16 cellular contexts compared by ENCODE assay signal in genomic region chr3:171860830-171861535, GRCh38. TPM values are rescaled to one million over a fixed set of nuclear protein-coding genes. Genes with fewer than 3 reads are reported as not detected.
DNase-seq lines count a peak whose midpoint lies in the region; ATAC-seq and TF ChIP-seq lines count a peak whose summit lies in the region.
"Had no signal": no experiment of that assay in that cellular context is flagged by ENCODE, and none has a peak within 500 bp of the region (broad histone marks: within the 10 kb centered on the region; RNA-seq: fewer than 3 reads in every experiment).

No MANE protein-coding gene starts in this region.

- DNase-seq in AG09319 (ENCODE audit: extremely low read depth, low read depth) (peak; percentile 90), MG63 (peak; percentile 53), fibroblast of peridontal ligament (ENCODE audit: extremely low read depth) (peak; percentile 96), OCI-M1 (lab: John Stamatoyannopoulos, UW) (no peak), kidney tubule cell (ENCODE audit: low spot score) (no peak)
- no peak for DNase-seq in natural killer cell treated with Interleukin-12 subunit alpha and Interleukin-12 subunit beta and Interleukin-15 and Interleukin-18, amount 100 ng/mL, for 72 hours (ENCODE audit: low spot score)
- DNase-seq: activated CD4-positive, alpha-beta memory T cell treated with anti-CD3 and anti-CD28 coated beads for 36 hours; activated naive CD8-positive, alpha-beta T cell treated with anti-CD3 and anti-CD28 coated beads, Interleukin-2, amount 10 ng/mL, durations not matched to agents 7 days and 5 days; AML-193; H9; kidney; NCI-H510A treated with DMSO at 0.1 percent for 48 hours; psoas muscle had no signal

- H3K36me3 ChIP-seq in MG63: no peaks in the 10 kb centered on the region

- no peak for ATAC-seq in natural killer cell treated with Interleukin-12 subunit alpha and Interleukin-12 subunit beta and Interleukin-15 and Interleukin-18, amount 100 ng/mL, for 72 hours
- ATAC-seq in stimulated activated memory B cell treated with anti-CD40 and anti-IgM and Interleukin-4, amounts not matched to agents 10 μg/mL and 1 μg/mL and 100 μg/mL, for 72 hours: no peak

- H3K4me1 Mint-ChIP-seq in nephron: peaks cover 17% of the 10 kb centered on the region
- peaks cover 6 to 7% of the 10 kb centered on the region in 2 donors for H3K4me1 Mint-ChIP-seq in natural killer cell treated with Interleukin-12 subunit alpha and Interleukin-12 subunit beta and Interleukin-15 and Interleukin-18, amount 100 ng/mL, for 72 hours (ENCODE audit: low read depth in 2 of 2)
- H3K4me1 Mint-ChIP-seq in stimulated activated memory B cell treated with anti-CD40 and anti-IgM and Interleukin-4, amounts not matched to agents 10 μg/mL and 1 μg/mL and 100 μg/mL, for 72 hours: no peaks in the 10 kb centered on the region
- H3K4me1 Mint-ChIP-seq: activated naive CD8-positive, alpha-beta T cell treated with anti-CD3 and anti-CD28 coated beads, Interleukin-2, amount 10 ng/mL, durations not matched to agents 7 days and 5 days had no signal

- H3K36me3 Mint-ChIP-seq in nephron (ENCODE audit: low read depth): no peaks in the 10 kb centered on the region
- H3K36me3 Mint-ChIP-seq in natural killer cell treated with Interleukin-12 subunit alpha and Interleukin-12 subunit beta and Interleukin-15 and Interleukin-18, amount 100 ng/mL, for 72 hours: no peaks in the 10 kb centered on the region
- no peaks in the 10 kb centered on the region for H3K36me3 Mint-ChIP-seq in stimulated activated memory B cell treated with anti-CD40 and anti-IgM and Interleukin-4, amounts not matched to agents 10 μg/mL and 1 μg/mL and 100 μg/mL, for 72 hours
- H3K36me3 Mint-ChIP-seq: activated CD4-positive, alpha-beta memory T cell treated with anti-CD3 and anti-CD28 coated beads for 36 hours; activated naive CD8-positive, alpha-beta T cell treated with anti-CD3 and anti-CD28 coated beads, Interleukin-2, amount 10 ng/mL, durations not matched to agents 7 days and 5 days had no signal

- H3K27me3 ChIP-seq in MG63: no peaks in the 10 kb centered on the region

- H3K4me3 Mint-ChIP-seq in nephron: no peak overlapping the region
- no peak overlapping the region for H3K4me3 Mint-ChIP-seq in natural killer cell treated with Interleukin-12 subunit alpha and Interleukin-12 subunit beta and Interleukin-15 and Interleukin-18, amount 100 ng/mL, for 72 hours
- H3K4me3 Mint-ChIP-seq in stimulated activated memory B cell treated with anti-CD40 and anti-IgM and Interleukin-4, amounts not matched to agents 10 μg/mL and 1 μg/mL and 100 μg/mL, for 72 hours: no peak overlapping the region
- H3K4me3 Mint-ChIP-seq: activated CD4-positive, alpha-beta memory T cell treated with anti-CD3 and anti-CD28 coated beads for 36 hours; activated naive CD8-positive, alpha-beta T cell treated with anti-CD3 and anti-CD28 coated beads, Interleukin-2, amount 10 ng/mL, durations not matched to agents 7 days and 5 days; H9 had no signal

- H3K27ac Mint-ChIP-seq in nephron: peak overlapping the region; percentile 81 to 89 (median 88)
- H3K27ac Mint-ChIP-seq in natural killer cell treated with Interleukin-12 subunit alpha and Interleukin-12 subunit beta and Interleukin-15 and Interleukin-18, amount 100 ng/mL, for 72 hours: no peak overlapping the region
- no peak overlapping the region for H3K27ac Mint-ChIP-seq in stimulated activated memory B cell treated with anti-CD40 and anti-IgM and Interleukin-4, amounts not matched to agents 10 μg/mL and 1 μg/mL and 100 μg/mL, for 72 hours
- H3K27ac Mint-ChIP-seq: activated CD4-positive, alpha-beta memory T cell treated with anti-CD3 and anti-CD28 coated beads for 36 hours; activated naive CD8-positive, alpha-beta T cell treated with anti-CD3 and anti-CD28 coated beads, Interleukin-2, amount 10 ng/mL, durations not matched to agents 7 days and 5 days; H9 had no signal

- peaks cover 2% of the 10 kb centered on the region for H3K27me3 Mint-ChIP-seq in nephron (ENCODE audit: low read depth)
- H3K27me3 Mint-ChIP-seq in natural killer cell treated with Interleukin-12 subunit alpha and Interleukin-12 subunit beta and Interleukin-15 and Interleukin-18, amount 100 ng/mL, for 72 hours: no peaks in the 10 kb centered on the region
- H3K27me3 Mint-ChIP-seq in stimulated activated memory B cell treated with anti-CD40 and anti-IgM and Interleukin-4, amounts not matched to agents 10 μg/mL and 1 μg/mL and 100 μg/mL, for 72 hours: no peaks in the 10 kb centered on the region

- peaks cover 14% of the 10 kb centered on the region for H3K9me3 Mint-ChIP-seq in nephron
- no peaks in the 10 kb centered on the region for H3K9me3 Mint-ChIP-seq in natural killer cell treated with Interleukin-12 subunit alpha and Interleukin-12 subunit beta and Interleukin-15 and Interleukin-18, amount 100 ng/mL, for 72 hours
- peaks cover 4% of the 10 kb centered on the region for H3K9me3 Mint-ChIP-seq in stimulated activated memory B cell treated with anti-CD40 and anti-IgM and Interleukin-4, amounts not matched to agents 10 μg/mL and 1 μg/mL and 100 μg/mL, for 72 hours

- TF ChIP-seq CTCF in AG09319 (IDR thresholded peaks at IDR 0.05; ENCODE audit: low read depth, low read length) (no peak), nephron (IDR thresholded peaks at IDR 0.05; ENCODE audit: unreplicated experiment in 3 of 3) (no peak)

- peaks cover 3% of the 10 kb centered on the region; the same call in 1 of the 2 replicates for H3K9me3 ChIP-seq in MG63
- H3K9me3 ChIP-seq: psoas muscle had no signal

- no peak overlapping the region for H3K4me3 ChIP-seq in MG63
- H3K4me3 ChIP-seq: psoas muscle, SK-N-MC had no signal

RNA-seq across cellular contexts. Expression of gene TMEM212, which starts 17.8 kb away (rescaled TPM):
- total RNA-seq in MG63 (2014; rRNA removed; shearing (Covaris generic); ENCODE audit: low replicate concordance): not detected in 2 replicates
- not detected for total RNA-seq in natural killer cell treated with Interleukin-12 subunit alpha and Interleukin-12 subunit beta and Interleukin-15 and Interleukin-18, amount 100 ng/mL, for 72 hours
- total RNA-seq: activated CD4-positive, alpha-beta memory T cell treated with anti-CD3 and anti-CD28 coated beads for 36 hours; activated naive CD8-positive, alpha-beta T cell treated with anti-CD3 and anti-CD28 coated beads, Interleukin-2, amount 10 ng/mL, durations not matched to agents 7 days and 5 days; H9; kidney; psoas muscle had no signal

RNA-seq across cellular contexts. Expression of gene PLD1, which starts 50.7 kb away (rescaled TPM):
- total RNA-seq in MG63 (2014; rRNA removed; shearing (Covaris generic); ENCODE audit: low replicate concordance): 2.8 and 3.2 TPM in 2 replicates
- total RNA-seq in natural killer cell treated with Interleukin-12 subunit alpha and Interleukin-12 subunit beta and Interleukin-15 and Interleukin-18, amount 100 ng/mL, for 72 hours: 1 to 10 TPM; 5.4 to 7.7 TPM

Comparison
In these comparisons a context has a peak if more than half of its experiments do, and no peak if none do; other contexts are left out.
1. DNase-seq: peak in AG09319 (single experiment), MG63 (single experiment) and fibroblast of peridontal ligament (single experiment); none in OCI-M1 (single experiment), kidney tubule cell (single experiment) and natural killer cell treated with Interleukin-12 subunit alpha and Interleukin-12 subunit beta and Interleukin-15 and Interleukin-18, amount 100 ng/mL, for 72 hours (single experiment).
2. H3K27ac Mint-ChIP-seq: peak in nephron (3 of 3); none in natural killer cell treated with Interleukin-12 subunit alpha and Interleukin-12 subunit beta and Interleukin-15 and Interleukin-18, amount 100 ng/mL, for 72 hours (0 of 2) and stimulated activated memory B cell treated with anti-CD40 and anti-IgM and Interleukin-4, amounts not matched to agents 10 μg/mL and 1 μg/mL and 100 μg/mL, for 72 hours (single experiment).